Comparison of ENCODE assay signal across 14 cellular contexts in the genomic region with DNA sequence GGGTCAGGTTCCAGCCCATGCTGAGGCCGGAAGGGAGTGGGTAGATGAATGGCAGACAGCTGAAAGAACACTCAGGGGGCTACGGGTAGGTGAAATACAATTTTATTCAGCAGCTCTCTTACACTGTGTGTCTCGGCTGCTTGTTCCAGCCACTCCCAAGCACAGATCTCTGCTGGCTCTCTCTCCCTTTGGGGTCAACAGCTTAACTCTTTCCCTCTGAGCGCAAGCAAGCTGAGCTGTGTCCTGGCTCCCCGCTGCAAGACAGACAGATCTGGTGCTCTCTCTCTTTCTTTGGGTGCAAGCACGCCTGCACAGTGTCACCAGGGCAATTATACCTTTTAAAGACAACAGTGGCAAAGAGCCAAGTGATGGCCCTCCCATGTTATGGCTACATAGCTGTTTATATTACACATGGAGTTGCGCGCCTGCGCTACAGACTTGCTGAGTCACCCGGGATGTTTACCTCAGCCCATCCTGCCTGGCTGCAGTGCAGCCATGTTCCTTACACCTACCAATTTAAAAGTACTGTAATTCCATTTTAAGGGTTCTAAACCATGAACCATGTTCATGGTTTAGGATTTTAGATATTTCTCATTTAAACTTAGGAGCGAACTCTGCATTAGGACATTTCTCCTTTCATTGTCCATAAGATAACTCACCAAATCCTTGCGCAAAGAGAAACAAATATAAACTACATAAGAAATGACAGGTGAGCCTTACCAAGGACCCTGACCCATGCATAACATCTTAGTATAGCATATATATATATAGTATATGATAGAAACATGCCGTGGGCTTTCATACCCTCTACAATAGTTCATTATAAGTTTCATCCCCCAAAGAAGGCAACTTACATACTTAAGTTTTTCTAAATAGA.
DNase-seq lines count a peak whose midpoint lies in the region; ATAC-seq and TF ChIP-seq lines count a peak whose summit lies in the region.
"Had no signal": no experiment of that assay in that cellular context is flagged by ENCODE, and none has a peak within 500 bp of the region (broad histone marks: within the 10 kb centered on the region; RNA-seq: fewer than 3 reads in every experiment).

No MANE protein-coding gene starts in this region.

- peak; percentile 73 for ATAC-seq in left colon
- no peak for ATAC-seq in activated naive CD4-positive, alpha-beta T cell treated with anti-CD3 and anti-CD28 coated beads, Interleukin-2, amount 50 U/mL, for 72 hours
- ATAC-seq: sciatic nerve had no signal

- H3K4me3 Mint-ChIP-seq in endothelial cell (ENCODE audit: unreplicated experiment), result no peak overlapping the region
- H3K4me3 Mint-ChIP-seq: dendritic cell treated with granulocyte-macrophage colony-stimulating factor and Interleukin-4, amounts not matched to agents 40 ng/mL and 50 ng/mL, for 4 days had no signal

- no peak overlapping the region for H3K9ac ChIP-seq in SK-N-SH
- H3K9ac ChIP-seq: BLaER1 had no signal

- H3K27ac ChIP-seq in SK-N-SH (ENCODE audit: low read depth in 2 of 2, low read length in 1 of 2), result peak overlapping the region in 1 of 2 experiments; percentile 65; a peak in 2 of 4 replicates
- H3K27ac ChIP-seq in left ventricle myocardium inferior (replicated peaks), result no peak overlapping the region
- H3K27ac ChIP-seq: BLaER1, tibial artery had no signal

- H3K27me3 Mint-ChIP-seq in endothelial cell (ENCODE audit: unreplicated experiment), result peaks cover 6% of the 10 kb centered on the region
- H3K27me3 Mint-ChIP-seq: dendritic cell treated with granulocyte-macrophage colony-stimulating factor and Interleukin-4, amounts not matched to agents 40 ng/mL and 50 ng/mL, for 4 days had no signal

- no peak overlapping the region for H3K27ac Mint-ChIP-seq in activated naive CD4-positive, alpha-beta T cell treated with anti-CD3 and anti-CD28 coated beads, Interleukin-2, amount 50 U/mL, for 72 hours
- no peak overlapping the region for H3K27ac Mint-ChIP-seq in endothelial cell (ENCODE audit: unreplicated experiment)
- H3K27ac Mint-ChIP-seq: dendritic cell treated with granulocyte-macrophage colony-stimulating factor and Interleukin-4, amounts not matched to agents 40 ng/mL and 50 ng/mL, for 4 days had no signal

- H3K36me3 ChIP-seq in SK-N-SH (replicated peaks in 1 of 2; ENCODE audit: control insufficient read depth in 1 of 2, insufficient read depth in 2 of 2, low read length in 1 of 2) (no peaks in the 10 kb centered on the region), left ventricle myocardium inferior (no peaks in the 10 kb centered on the region)
- H3K36me3 ChIP-seq: tibial artery had no signal

- no peak overlapping the region for H3K4me2 ChIP-seq in SK-N-SH
- H3K4me2 ChIP-seq: BLaER1 had no signal

- H3K4me1 Mint-ChIP-seq in endothelial cell (ENCODE audit: unreplicated experiment), result peaks cover 51% of the 10 kb centered on the region

- WGBS in SK-N-SH (ENCODE audit: low lambda C conversion rate), result 73% methylated on average over 12 of the region's 13 CpGs

- no peaks in the 10 kb centered on the region for H3K79me2 ChIP-seq in SK-N-SH (ENCODE audit: insufficient read depth)

- no peak for TF ChIP-seq EP300 in SK-N-SH (IDR thresholded peaks at IDR 0.05; ENCODE audit: borderline replicate concordance in 1 of 2, low read depth in 1 of 2, low read length in 1 of 2)

- no peak overlapping the region for H2AFZ ChIP-seq in SK-N-SH (ENCODE audit: low read depth)

- peaks cover 0 to 5% of the 10 kb centered on the region in 2 donors for H3K36me3 Mint-ChIP-seq in activated naive CD4-positive, alpha-beta T cell treated with anti-CD3 and anti-CD28 coated beads, Interleukin-2, amount 50 U/mL, for 72 hours
- peaks cover 4% of the 10 kb centered on the region for H3K36me3 Mint-ChIP-seq in endothelial cell (ENCODE audit: low read depth, unreplicated experiment)

- CTCF ChIA-PET in SK-N-SH (lab: Yijun Ruan, JAX), result interaction anchor here (0.7 to 1.3 kb wide), 2 partner anchors 8 to 382 kb away, joined by 3 read pairs; no protein-coding TSS in a partner anchor

- H3K4me3 ChIP-seq in SK-N-SH (ENCODE audit: low read depth in 2 of 2, low read length in 1 of 2) (no peak overlapping the region), left ventricle myocardium inferior (no peak overlapping the region)
- H3K4me3 ChIP-seq: BLaER1, tibial artery had no signal

- no peaks in the 10 kb centered on the region for H3K9me3 ChIP-seq in SK-N-SH
- H3K9me3 ChIP-seq in left ventricle myocardium inferior (replicated peaks), result no peaks in the 10 kb centered on the region
- H3K9me3 ChIP-seq: BLaER1, tibial artery had no signal

- H3K9me2 ChIP-seq in SK-N-SH, result no peaks in the 10 kb centered on the region

- H3K9me3 Mint-ChIP-seq in activated naive CD4-positive, alpha-beta T cell treated with anti-CD3 and anti-CD28 coated beads, Interleukin-2, amount 50 U/mL, for 72 hours, result no peaks in the 10 kb centered on the region
- H3K9me3 Mint-ChIP-seq in endothelial cell (ENCODE audit: unreplicated experiment), result no peaks in the 10 kb centered on the region
- H3K9me3 Mint-ChIP-seq: dendritic cell treated with granulocyte-macrophage colony-stimulating factor and Interleukin-4, amounts not matched to agents 40 ng/mL and 50 ng/mL, for 4 days had no signal

- H3F3A ChIP-seq in SK-N-SH (replicated peaks; ENCODE audit: insufficient read depth), result peaks cover 14% of the 10 kb centered on the region

- no peaks in the 10 kb centered on the region for H4K20me1 ChIP-seq in SK-N-SH (ENCODE audit: insufficient read depth)
- H4K20me1 ChIP-seq: BLaER1 had no signal

- no peak for TF ChIP-seq CTCF in SK-N-SH (IDR thresholded peaks at IDR 0.05)
- no peak for TF ChIP-seq CTCF in left ventricle myocardium inferior (IDR thresholded peaks at IDR 0.05; ENCODE audit: borderline replicate concordance)
- no peak for TF ChIP-seq CTCF in endothelial cell (IDR thresholded peaks at IDR 0.05; ENCODE audit: unreplicated experiment)

- intact Hi-C loops in left colon (cut with DNase I, micrococcal nuclease) (no loop called here), left ventricle myocardium inferior (cut with micrococcal nuclease) (no loop called here)

- H3K27me3 ChIP-seq in SK-N-SH (ENCODE audit: insufficient read depth), result no peaks in the 10 kb centered on the region
- H3K27me3 ChIP-seq in left ventricle myocardium inferior (ENCODE audit: low read depth), result no peaks in the 10 kb centered on the region
- H3K27me3 ChIP-seq: BLaER1, tibial artery had no signal

- H3K4me1 ChIP-seq in SK-N-SH (ENCODE audit: control insufficient read depth in 1 of 2, insufficient read depth in 2 of 2, low read depth in 1 of 2, low read length in 1 of 2) (peaks cover 21 to 29% of the 10 kb centered on the region in 2 experiments; a peak in 3 of 4 replicates), left ventricle myocardium inferior (no peaks in the 10 kb centered on the region)
- H3K4me1 ChIP-seq: tibial artery had no signal

- peak; percentile 91 for DNase-seq in COLO668 (lab: John Stamatoyannopoulos, UW; ENCODE audit: unreplicated experiment)
- peak in 2 of 3 experiments; percentile 83 to 97 for DNase-seq in NCI-H1417 (lab: John Stamatoyannopoulos, UW)
- peak; percentile 30 for DNase-seq in SK-N-SH
- peak; percentile 33 to 61 for DNase-seq in left colon
- DNase-seq in activated naive CD4-positive, alpha-beta T cell treated with anti-CD3 and anti-CD28 coated beads, Interleukin-2, amount 50 U/mL, for 72 hours (ENCODE audit: low spot score in 2 of 2), result no peak
- DNase-seq in left ventricle myocardium inferior, result no peak
- no peak for DNase-seq in D341Med (ENCODE audit: low spot score)
- no peak for DNase-seq in endothelial cell (ENCODE audit: low spot score)
- DNase-seq: activated naive CD4-positive, alpha-beta T cell; NK-92 treated with Interleukin-12 subunit alpha and Interleukin-12 subunit beta, amount 100 ng/mL, for 24 hours; tibial artery had no signal

- POLR2A ChIA-PET in SK-N-SH (lab: Yijun Ruan, JAX), result no interaction called here

- TF ChIP-seq RAD21 in SK-N-SH (IDR thresholded peaks at IDR 0.05; ENCODE audit: low read length), result 0 out of 2 replicates have a peak, but pooled peaks have one; percentile 2

TF ChIP-seq in SK-N-SH, 30 proteins besides CTCF, POLR2A, EP300 and RAD21:
- no peak for TF ChIP-seq RXRA (IDR thresholded peaks at IDR 0.05; ENCODE audit: borderline replicate concordance, low read depth)
- TF ChIP-seq FOXJ3 (CRISPR knock-in tag; IDR thresholded peaks at IDR 0.05), result peak; percentile 48; the same call in 1 of the 2 replicates

Comparison
In these comparisons a context has a peak if more than half of its experiments do, and no peak if none do; other contexts are left out.
1. DNase-seq: peak in COLO668 (single experiment), NCI-H1417 (2 of 3), SK-N-SH (single experiment) and left colon (2 of 2); none in activated naive CD4-positive, alpha-beta T cell treated with anti-CD3 and anti-CD28 coated beads, Interleukin-2, amount 50 U/mL, for 72 hours (0 of 2), left ventricle myocardium inferior (single experiment), D341Med (single experiment) and endothelial cell (single experiment).